In the genomic region with DNA sequence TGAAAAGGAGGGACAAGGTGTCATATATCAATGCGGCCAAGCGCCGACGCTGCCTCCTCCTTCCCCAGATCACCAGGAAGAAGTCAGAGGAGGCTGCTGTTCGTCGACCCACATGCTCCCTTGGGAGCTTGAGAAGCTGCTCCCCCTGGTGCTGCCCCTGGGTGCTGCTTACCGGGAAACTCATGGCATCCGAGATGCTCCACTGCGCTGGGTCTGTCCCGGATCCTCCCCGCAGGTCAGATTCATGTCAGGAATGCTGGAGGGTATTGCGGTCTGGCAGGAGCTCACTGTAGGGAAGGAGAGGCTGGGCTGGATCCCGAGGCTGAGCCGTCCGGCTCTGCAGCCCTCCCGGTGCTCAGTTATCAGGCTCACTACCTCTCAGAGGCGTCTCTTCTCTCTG, we compare ENCODE assay signal across 16 cellular contexts.
DNase-seq lines count a peak whose midpoint lies in the region; ATAC-seq, FAIRE-seq and TF ChIP-seq lines count a peak whose summit lies in the region.
"Had no signal": no experiment of that assay in that cellular context is flagged by ENCODE, and none has a peak within 500 bp of the region (broad histone marks: within the 10 kb centered on the region; RNA-seq: fewer than 3 reads in every experiment).

No MANE protein-coding gene starts in this region.

- peak; percentile 23 for FAIRE-seq in urothelium cell line (lab: Jason Lieb, UNC)

- no peaks in the 10 kb centered on the region for H3K9me3 ChIP-seq in heart left ventricle
- H3K9me3 ChIP-seq: upper lobe of right lung had no signal

- H3K27ac ChIP-seq in heart left ventricle = peak overlapping the region in 1 of 12 donors; percentile 47
- H3K27ac ChIP-seq: upper lobe of right lung had no signal

- no peak for TF ChIP-seq POLR2A in heart left ventricle (IDR thresholded peaks at IDR 0.05)

- DNase-seq in heart left ventricle = peak in 3 of 5 donors; percentile 7 to 24 (median 10)
- no peak for DNase-seq in left ventricle myocardium superior
- DNase-seq in iris pigment epithelial cell (ENCODE audit: low read depth) = peak; percentile 24
- peak; percentile 61 for DNase-seq in urothelium cell line (ENCODE audit: low spot score)
- no peak for DNase-seq in NCI-H2107 treated with DMSO at 0.1 percent for 48 hours (lab: John Stamatoyannopoulos, UW; ENCODE audit: unreplicated experiment)
- DNase-seq in GM03348 (ENCODE audit: low spot score) = no peak
- DNase-seq: activated T-cell treated with anti-CD3 and anti-CD28 coated beads, Interleukin-2, amount 50 U/mL, for 72 hours; EL; immature natural killer cell; NCI-H1105; NCI-H774; stimulated activated CD4-positive, alpha-beta T cell treated with anti-CD3 and anti-CD28 coated beads, Interleukin-15, amount 100 ng/mL, for 24 hours; stimulated activated CD8-positive, alpha-beta memory T cell treated with anti-CD3 and anti-CD28 coated beads, Interleukin-4, amount 100 ng/mL, for 48 hours had no signal

- H3K4me3 ChIP-seq in heart left ventricle (no peak overlapping the region), WI38 (ENCODE audit: low read depth, low read length) (no peak overlapping the region)
- H3K4me3 ChIP-seq: upper lobe of right lung had no signal

- intact Hi-C loops in heart left ventricle (cut with DNase I) (no loop called here), left ventricle myocardium superior (cut with micrococcal nuclease) (no loop called here)

- TF ChIP-seq CTCF in heart left ventricle (IDR thresholded peaks at IDR 0.05) = no peak
- TF ChIP-seq CTCF in WI38 (IDR thresholded peaks at IDR 0.05; ENCODE audit: low read depth, low read length) = 0 out of 2 replicates have a peak, but pooled peaks have one; percentile 6

- no peaks in the 10 kb centered on the region for H3K27me3 ChIP-seq in heart left ventricle
- H3K27me3 ChIP-seq: upper lobe of right lung had no signal

- peaks cover 0 to 16% (median 9%) of the 10 kb centered on the region in 12 donors for H3K4me1 ChIP-seq in heart left ventricle
- H3K4me1 ChIP-seq: upper lobe of right lung had no signal

- ATAC-seq in heart left ventricle (no peak), left ventricle myocardium superior (no peak), SK-N-SH treated with all-trans-retinoic acid at 6 μM for 48 hours (no peak; the same call in 2 of the 3 replicates)
- ATAC-seq: upper lobe of right lung had no signal

- WGBS in heart left ventricle, 4 donors = 76 to 86% (median 78%) methylated on average over 15 to 17 of the region's 17 CpGs

- no peaks in the 10 kb centered on the region for H3K36me3 ChIP-seq in heart left ventricle
- H3K36me3 ChIP-seq: upper lobe of right lung had no signal

TF ChIP-seq in SK-N-SH treated with all-trans-retinoic acid at 6 μM for 48 hours, 23 proteins besides CTCF, POLR2A, EP300 and RAD21:
- TF ChIP-seq TCF4 (CRISPR knock-in tag; IDR thresholded peaks at IDR 0.05; ENCODE audit: borderline replicate concordance) (no peak), ZFP30 (CRISPR knock-in tag; IDR thresholded peaks at IDR 0.05) (no peak), RARB (CRISPR knock-in tag; IDR thresholded peaks at IDR 0.05) (no peak), ZC3H10 (CRISPR knock-in tag; IDR thresholded peaks at IDR 0.05) (no peak), ESRRG (CRISPR knock-in tag; IDR thresholded peaks at IDR 0.05) (no peak), TOX (CRISPR knock-in tag; IDR thresholded peaks at IDR 0.05; ENCODE audit: borderline replicate concordance) (no peak), BACH2 (CRISPR knock-in tag; IDR thresholded peaks at IDR 0.05; ENCODE audit: borderline replicate concordance) (no peak), ZNF8 (CRISPR knock-in tag; IDR thresholded peaks at IDR 0.05) (no peak), ZNF70 (CRISPR knock-in tag; IDR thresholded peaks at IDR 0.05) (no peak), ARNTL (CRISPR knock-in tag; IDR thresholded peaks at IDR 0.05; ENCODE audit: borderline replicate concordance, low read depth) (no peak), SNAI2 (CRISPR knock-in tag; IDR thresholded peaks at IDR 0.05) (no peak), ISL1 (CRISPR knock-in tag; IDR thresholded peaks at IDR 0.05) (no peak), ZFP3 (CRISPR knock-in tag; IDR thresholded peaks at IDR 0.05) (no peak)
- TF ChIP-seq, protein P1, sequence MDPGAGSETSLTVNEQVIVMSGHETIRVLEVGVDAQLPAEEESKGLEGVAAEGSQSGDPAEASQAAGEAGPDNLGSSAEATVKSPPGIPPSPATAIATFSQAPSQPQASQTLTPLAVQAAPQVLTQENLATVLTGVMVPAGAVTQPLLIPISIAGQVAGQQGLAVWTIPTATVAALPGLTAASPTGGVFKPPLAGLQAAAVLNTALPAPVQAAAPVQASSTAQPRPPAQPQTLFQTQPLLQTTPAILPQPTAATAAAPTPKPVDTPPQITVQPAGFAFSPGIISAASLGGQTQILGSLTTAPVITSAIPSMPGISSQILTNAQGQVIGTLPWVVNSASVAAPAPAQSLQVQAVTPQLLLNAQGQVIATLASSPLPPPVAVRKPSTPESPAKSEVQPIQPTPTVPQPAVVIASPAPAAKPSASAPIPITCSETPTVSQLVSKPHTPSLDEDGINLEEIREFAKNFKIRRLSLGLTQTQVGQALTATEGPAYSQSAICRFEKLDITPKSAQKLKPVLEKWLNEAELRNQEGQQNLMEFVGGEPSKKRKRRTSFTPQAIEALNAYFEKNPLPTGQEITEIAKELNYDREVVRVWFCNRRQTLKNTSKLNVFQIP (CRISPR knock-in tag; IDR thresholded peaks at IDR 0.05; ENCODE audit: borderline replicate concordance, low read depth) = no peak
- TF ChIP-seq, protein P2, sequence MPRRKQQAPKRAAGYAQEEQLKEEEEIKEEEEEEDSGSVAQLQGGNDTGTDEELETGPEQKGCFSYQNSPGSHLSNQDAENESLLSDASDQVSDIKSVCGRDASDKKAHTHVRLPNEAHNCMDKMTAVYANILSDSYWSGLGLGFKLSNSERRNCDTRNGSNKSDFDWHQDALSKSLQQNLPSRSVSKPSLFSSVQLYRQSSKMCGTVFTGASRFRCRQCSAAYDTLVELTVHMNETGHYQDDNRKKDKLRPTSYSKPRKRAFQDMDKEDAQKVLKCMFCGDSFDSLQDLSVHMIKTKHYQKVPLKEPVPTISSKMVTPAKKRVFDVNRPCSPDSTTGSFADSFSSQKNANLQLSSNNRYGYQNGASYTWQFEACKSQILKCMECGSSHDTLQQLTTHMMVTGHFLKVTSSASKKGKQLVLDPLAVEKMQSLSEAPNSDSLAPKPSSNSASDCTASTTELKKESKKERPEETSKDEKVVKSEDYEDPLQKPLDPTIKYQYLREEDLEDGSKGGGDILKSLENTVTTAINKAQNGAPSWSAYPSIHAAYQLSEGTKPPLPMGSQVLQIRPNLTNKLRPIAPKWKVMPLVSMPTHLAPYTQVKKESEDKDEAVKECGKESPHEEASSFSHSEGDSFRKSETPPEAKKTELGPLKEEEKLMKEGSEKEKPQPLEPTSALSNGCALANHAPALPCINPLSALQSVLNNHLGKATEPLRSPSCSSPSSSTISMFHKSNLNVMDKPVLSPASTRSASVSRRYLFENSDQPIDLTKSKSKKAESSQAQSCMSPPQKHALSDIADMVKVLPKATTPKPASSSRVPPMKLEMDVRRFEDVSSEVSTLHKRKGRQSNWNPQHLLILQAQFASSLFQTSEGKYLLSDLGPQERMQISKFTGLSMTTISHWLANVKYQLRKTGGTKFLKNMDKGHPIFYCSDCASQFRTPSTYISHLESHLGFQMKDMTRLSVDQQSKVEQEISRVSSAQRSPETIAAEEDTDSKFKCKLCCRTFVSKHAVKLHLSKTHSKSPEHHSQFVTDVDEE (CRISPR knock-in tag; IDR thresholded peaks at IDR 0.05) = no peak
- TF ChIP-seq, protein P3, sequence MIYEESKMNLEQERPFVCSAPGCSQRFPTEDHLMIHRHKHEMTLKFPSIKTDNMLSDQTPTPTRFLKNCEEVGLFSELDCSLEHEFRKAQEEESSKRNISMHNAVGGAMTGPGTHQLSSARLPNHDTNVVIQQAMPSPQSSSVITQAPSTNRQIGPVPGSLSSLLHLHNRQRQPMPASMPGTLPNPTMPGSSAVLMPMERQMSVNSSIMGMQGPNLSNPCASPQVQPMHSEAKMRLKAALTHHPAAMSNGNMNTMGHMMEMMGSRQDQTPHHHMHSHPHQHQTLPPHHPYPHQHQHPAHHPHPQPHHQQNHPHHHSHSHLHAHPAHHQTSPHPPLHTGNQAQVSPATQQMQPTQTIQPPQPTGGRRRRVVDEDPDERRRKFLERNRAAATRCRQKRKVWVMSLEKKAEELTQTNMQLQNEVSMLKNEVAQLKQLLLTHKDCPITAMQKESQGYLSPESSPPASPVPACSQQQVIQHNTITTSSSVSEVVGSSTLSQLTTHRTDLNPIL (CRISPR knock-in tag; IDR thresholded peaks at IDR 0.05; ENCODE audit: low read depth) = no peak

Comparison
In these comparisons a context has a peak if more than half of its experiments do, and no peak if none do; other contexts are left out.
1. DNase-seq: peak in heart left ventricle (3 of 5), iris pigment epithelial cell (single experiment) and urothelium cell line (single experiment); none in left ventricle myocardium superior (single experiment), NCI-H2107 treated with DMSO at 0.1 percent for 48 hours (single experiment) and GM03348 (single experiment).